Comparison of ENCODE assay signal across 10 cellular contexts in genomic region chr10:97922378-97922758, GRCh38.
"Had no signal": no experiment of that assay in that cellular context is flagged by ENCODE, and none has a peak within 500 bp of the region (broad histone marks: within the 10 kb centered on the region; RNA-seq: fewer than 3 reads in every experiment).

No MANE protein-coding gene starts in this region.

- DNase-seq: activated CD4-positive, alpha-beta memory T cell treated with anti-CD3 and anti-CD28 coated beads for 36 hours; activated T-cell treated with anti-CD3 and anti-CD28 coated beads, Interleukin-2, amount 50 U/mL, for 48 hours; colonic mucosa had no signal

- H3K9me3 ChIP-seq: ascending aorta, colonic mucosa, stomach, vagina had no signal

- H3K27ac ChIP-seq: ascending aorta, cardiac muscle cell, colonic mucosa, neural progenitor cell, parathyroid adenoma, skin epidermis, stomach, vagina had no signal

- H3K4me1 ChIP-seq: ascending aorta, colonic mucosa, neural progenitor cell had no signal

- H3K36me3 ChIP-seq: ascending aorta, cardiac muscle cell, colonic mucosa, neural progenitor cell, stomach, vagina had no signal

- H3K4me3 ChIP-seq: ascending aorta, cardiac muscle cell, colonic mucosa, neural progenitor cell, skin epidermis, stomach, vagina had no signal
